ENCODE assay signal across 29 cellular contexts in the genomic region with DNA sequence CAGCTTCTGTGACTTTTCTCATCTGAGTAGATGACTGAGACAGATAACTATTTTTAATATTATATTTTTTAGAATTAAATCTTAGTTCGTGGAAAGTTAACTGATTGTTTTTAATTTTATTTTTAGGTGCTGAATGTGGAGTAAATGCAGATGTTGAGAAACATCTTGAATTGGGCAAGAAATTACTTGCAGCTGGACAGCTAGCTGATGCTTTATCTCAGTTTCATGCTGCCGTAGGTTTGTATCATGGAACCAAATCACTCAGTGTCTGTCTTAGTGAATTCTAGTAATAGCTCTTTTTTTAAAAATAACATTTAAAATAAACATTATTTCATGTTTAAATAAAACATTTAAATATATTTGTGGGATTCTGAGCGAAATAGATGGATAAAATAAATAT.
"Had no signal": no experiment of that assay in that cellular context is flagged by ENCODE, and none has a peak within 500 bp of the region (broad histone marks: within the 10 kb centered on the region; RNA-seq: fewer than 3 reads in every experiment).

No MANE protein-coding gene starts in this region.

- H3K4me3 ChIP-seq: adrenal gland, ovary, prostate gland, sigmoid colon, thyroid gland, upper lobe of left lung had no signal

- H3K27me3 Mint-ChIP-seq: activated naive CD8-positive, alpha-beta T cell; naive B cell; stimulated activated memory B cell treated with anti-CD40 and anti-IgM and Interleukin-4, amounts not matched to agents 10 μg/mL and 1 μg/mL and 100 μg/mL, for 72 hours; stimulated activated naive CD8-positive, alpha-beta T cell treated with anti-CD3 and anti-CD28 coated beads, Interleukin-15, amount 100 ng/mL, for 72 hours had no signal

- H3K27me3 ChIP-seq: adrenal gland, ovary, sigmoid colon, thyroid gland, upper lobe of left lung had no signal

- H3K9me3 Mint-ChIP-seq: stimulated activated memory B cell treated with anti-CD40 and anti-IgM and Interleukin-4, amounts not matched to agents 10 μg/mL and 1 μg/mL and 100 μg/mL, for 72 hours; stimulated activated naive CD8-positive, alpha-beta T cell treated with anti-CD3 and anti-CD28 coated beads, Interleukin-15, amount 100 ng/mL, for 72 hours had no signal

- DNase-seq: activated CD4-positive, alpha-beta T cell treated with anti-CD3 and anti-CD28 coated beads for 4 hours; activated CD4-positive, alpha-beta T cell treated with anti-CD3 and anti-CD28 coated beads, Interleukin-2, amount 50 U/mL, for 4 hours; activated CD8-positive, alpha-beta memory T cell treated with anti-CD3 and anti-CD28 coated beads for 24 hours; activated effector memory CD4-positive, alpha-beta T cell treated with Interleukin-2 at 50 U/mL for 16 hours; activated naive CD4-positive, alpha-beta T cell treated with Interleukin-2 at 50 U/mL for 16 hours; adrenal gland; caudate nucleus; cortex of kidney; head of caudate nucleus; hippocampal formation; left cardiac atrium; naive B cell; nephron progenitor cell; ovary; retina; sigmoid colon; small intestine; stimulated activated CD4-positive, alpha-beta T cell treated with anti-CD3 and anti-CD28 coated beads, Interleukin-1b, Interleukin-23, amount 100 ng/mL, for 48 hours; stimulated activated CD4-positive, alpha-beta T cell treated with anti-CD3 and anti-CD28 coated beads, Interleukin-4, amount 100 ng/mL, for 4 hours; stimulated activated CD8-positive, alpha-beta memory T cell treated with anti-CD3 and anti-CD28 coated beads, Interleukin-4, amount 100 ng/mL, for 48 hours; stimulated activated naive CD8-positive, alpha-beta T cell treated with anti-CD3 and anti-CD28 coated beads, Interleukin-15, amount 100 ng/mL, for 72 hours; substantia nigra; thyroid gland had no signal

- H3K9me3 ChIP-seq: adrenal gland, ovary, prostate gland, thyroid gland, upper lobe of left lung had no signal

- H3K4me1 ChIP-seq: prostate gland had no signal

- H3K27ac ChIP-seq: adrenal gland, ovary, prostate gland, sigmoid colon, thyroid gland had no signal

- H3K27ac Mint-ChIP-seq: activated naive CD8-positive, alpha-beta T cell; mesothelial cell of epicardium; nephron progenitor cell; stimulated activated naive CD8-positive, alpha-beta T cell treated with anti-CD3 and anti-CD28 coated beads, Interleukin-15, amount 100 ng/mL, for 72 hours had no signal

- H3K4me3 Mint-ChIP-seq: activated naive CD8-positive, alpha-beta T cell; mesothelial cell of epicardium; nephron progenitor cell; stimulated activated memory B cell treated with anti-CD40 and anti-IgM and Interleukin-4, amounts not matched to agents 10 μg/mL and 1 μg/mL and 100 μg/mL, for 72 hours; stimulated activated naive CD8-positive, alpha-beta T cell treated with anti-CD3 and anti-CD28 coated beads, Interleukin-15, amount 100 ng/mL, for 72 hours had no signal

- H3K4me1 Mint-ChIP-seq: nephron progenitor cell had no signal

- H3K36me3 ChIP-seq: ovary, prostate gland had no signal

- ATAC-seq: esophagus mucosa; left cardiac atrium; stimulated activated memory B cell treated with anti-CD40 and anti-IgM and Interleukin-4, amounts not matched to agents 10 μg/mL and 1 μg/mL and 100 μg/mL, for 72 hours; stimulated activated naive CD8-positive, alpha-beta T cell treated with anti-CD3 and anti-CD28 coated beads, Interleukin-15, amount 100 ng/mL, for 72 hours had no signal
